Comparison of ENCODE assay signal across 20 cellular contexts in the genomic region with DNA sequence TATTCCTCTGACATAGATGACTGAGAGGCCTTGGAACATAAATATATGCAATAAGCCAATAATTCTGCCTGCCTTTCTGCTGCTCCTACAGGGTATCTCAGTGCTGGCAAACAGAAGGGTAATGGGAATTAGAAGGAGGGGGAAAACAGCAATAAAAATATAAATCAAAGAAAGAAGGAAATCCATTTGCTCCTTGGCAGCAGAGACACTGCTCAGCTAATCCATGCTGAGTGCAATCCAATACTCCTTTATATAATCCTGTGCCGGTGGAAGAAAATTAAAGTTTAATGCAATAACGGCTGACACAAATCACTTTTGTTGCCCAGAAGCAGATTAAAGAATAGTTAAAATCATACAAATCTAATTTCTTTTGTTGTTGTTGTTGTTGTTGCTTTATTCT.
A peak's percentile ranks its signal among the peaks of the same experiment; 100 is the strongest.
DNase-seq lines count a peak whose midpoint lies in the region; TF ChIP-seq lines count a peak whose summit lies in the region.
"Had no signal": no experiment of that assay in that cellular context is flagged by ENCODE, and none has a peak within 500 bp of the region (broad histone marks: within the 10 kb centered on the region; RNA-seq: fewer than 3 reads in every experiment).

No MANE protein-coding gene starts in this region.

- no peak overlapping the region for H3K9ac ChIP-seq in neural progenitor cell

- peak; percentile 24 for DNase-seq in NCI-H524 treated with DMSO at 0.1 percent for 48 hours (lab: John Stamatoyannopoulos, UW)
- no peak for DNase-seq in neural progenitor cell (ENCODE audit: low spot score)
- DNase-seq in prostate gland (ENCODE audit: low spot score) = no peak
- DNase-seq in islet precursor cell = no peak
- DNase-seq in COLO668 (lab: John Stamatoyannopoulos, UW; ENCODE audit: unreplicated experiment) = no peak
- DNase-seq: AML-193; C1 segment of cervical spinal cord; CD8-positive, alpha-beta T cell; EL; MV-4-11; NCI-H1105 treated with DMSO at 0.1 percent for 48 hours; NCI-H2081; NCI-H2171; NCI-H345; NCI-H526 treated with DMSO at 0.1 percent for 48 hours; NK-92 treated with Interleukin-12 subunit alpha and Interleukin-12 subunit beta, amount 100 ng/mL, for 24 hours; T-helper 1 cell had no signal

- H3K36me3 Mint-ChIP-seq in brain (no peaks in the 10 kb centered on the region), neural progenitor cell (no peaks in the 10 kb centered on the region)
- H3K36me3 Mint-ChIP-seq: CD8-positive, alpha-beta T cell had no signal

- intact Hi-C loops in prostate gland (cut with DNase I) = no loop called here

- H3K27me3 Mint-ChIP-seq in brain = no peaks in the 10 kb centered on the region
- H3K27me3 Mint-ChIP-seq in neural progenitor cell (ENCODE audit: insufficient read depth, low read depth) = no peaks in the 10 kb centered on the region

- H3K4me3 Mint-ChIP-seq in brain = peak overlapping the region in 2 of 5 experiments; percentile 4 to 9
- no peak overlapping the region for H3K4me3 Mint-ChIP-seq in neural progenitor cell
- H3K4me3 Mint-ChIP-seq: CD8-positive, alpha-beta T cell; H9 had no signal

- H3K9me3 ChIP-seq in HEK293 (ENCODE audit: control insufficient read depth, insufficient read depth, low read depth, low read length) (no peaks in the 10 kb centered on the region), neural progenitor cell (ENCODE audit: low read depth) (no peaks in the 10 kb centered on the region), prostate gland (no peaks in the 10 kb centered on the region)

- peak overlapping the region; percentile 63 for H2AFZ ChIP-seq in neural progenitor cell (replicated peaks)

- H3K9me3 Mint-ChIP-seq in brain (peaks cover 3 to 14% (median 5%) of the 10 kb centered on the region in 5 experiments), neural progenitor cell (no peaks in the 10 kb centered on the region)
- H3K9me3 Mint-ChIP-seq: H9 had no signal

- H3K4me1 Mint-ChIP-seq in brain (peaks cover 23% of the 10 kb centered on the region), neural progenitor cell (peaks cover 2% of the 10 kb centered on the region)

- H4K20me1 ChIP-seq in neural progenitor cell (ENCODE audit: low read depth) = no peaks in the 10 kb centered on the region

- H3K4me1 ChIP-seq in HEK293 (ENCODE audit: control insufficient read depth, insufficient read depth, low read length) = no peaks in the 10 kb centered on the region
- H3K4me1 ChIP-seq in neural progenitor cell = no peaks in the 10 kb centered on the region
- no peaks in the 10 kb centered on the region for H3K4me1 ChIP-seq in prostate gland (replicated peaks)

- CTCF ChIA-PET in HEK293 (lab: Yijun Ruan, JAX) = interaction anchor here (0.7 to 2.8 kb wide), 4 partner anchors 10 to 263 kb away, joined by 4 to 16 read pairs (median 4); no protein-coding TSS in a partner anchor

- H3K79me2 ChIP-seq in neural progenitor cell (ENCODE audit: low read depth) = no peaks in the 10 kb centered on the region

- POLR2A ChIA-PET in HEK293 (lab: Yijun Ruan, JAX) = no interaction called here

- H3K27ac ChIP-seq in HEK293 (ENCODE audit: extremely low read depth, low read depth, low read length) (no peak overlapping the region), neural progenitor cell (no peak overlapping the region), prostate gland (no peak overlapping the region)

- H3K4me2 ChIP-seq in neural progenitor cell = no peak overlapping the region

- H3K36me3 ChIP-seq in HEK293 (ENCODE audit: control insufficient read depth in 2 of 2, insufficient read depth in 1 of 2, low read length in 2 of 2) (no peaks in the 10 kb centered on the region), neural progenitor cell (no peaks in the 10 kb centered on the region), prostate gland (no peaks in the 10 kb centered on the region)

- H3K27me3 ChIP-seq in neural progenitor cell (no peaks in the 10 kb centered on the region), prostate gland (replicated peaks; ENCODE audit: insufficient read depth) (no peaks in the 10 kb centered on the region)

- 19% methylated on average over 2 of the region's 2 CpGs for WGBS in prostate gland

- H3K4me3 ChIP-seq in HEK293 (ENCODE audit: low read depth, low read length) = no peak overlapping the region
- H3K4me3 ChIP-seq in neural progenitor cell = no peak overlapping the region
- H3K4me3 ChIP-seq in prostate gland = no peak overlapping the region

- peak overlapping the region in 4 of 5 experiments; percentile 0 to 87 (median 28) for H3K27ac Mint-ChIP-seq in brain
- H3K27ac Mint-ChIP-seq in neural progenitor cell = no peak overlapping the region
- H3K27ac Mint-ChIP-seq: CD8-positive, alpha-beta T cell; H9 had no signal

- no peak for TF ChIP-seq CTCF in HEK293 (tag by site-specific recombination; IDR thresholded peaks at IDR 0.05)
- no peak for TF ChIP-seq CTCF in brain (conservative IDR thresholded peaks at IDR 0.05)
- TF ChIP-seq CTCF in neural progenitor cell (IDR thresholded peaks at IDR 0.05) = no peak
- no peak for TF ChIP-seq CTCF in prostate gland (IDR thresholded peaks at IDR 0.05)

- no peaks in the 10 kb centered on the region for H3F3A ChIP-seq in neural progenitor cell (ENCODE audit: low read depth)

- no peak for TF ChIP-seq POLR2A in prostate gland (IDR thresholded peaks at IDR 0.05)

TF ChIP-seq in HEK293, 187 proteins besides CTCF, POLR2A, EP300 and RAD21:
- TF ChIP-seq MYNN (tag by site-specific recombination; IDR thresholded peaks at IDR 0.05; ENCODE audit: borderline replicate concordance) = no peak
- TF ChIP-seq, protein P1, sequence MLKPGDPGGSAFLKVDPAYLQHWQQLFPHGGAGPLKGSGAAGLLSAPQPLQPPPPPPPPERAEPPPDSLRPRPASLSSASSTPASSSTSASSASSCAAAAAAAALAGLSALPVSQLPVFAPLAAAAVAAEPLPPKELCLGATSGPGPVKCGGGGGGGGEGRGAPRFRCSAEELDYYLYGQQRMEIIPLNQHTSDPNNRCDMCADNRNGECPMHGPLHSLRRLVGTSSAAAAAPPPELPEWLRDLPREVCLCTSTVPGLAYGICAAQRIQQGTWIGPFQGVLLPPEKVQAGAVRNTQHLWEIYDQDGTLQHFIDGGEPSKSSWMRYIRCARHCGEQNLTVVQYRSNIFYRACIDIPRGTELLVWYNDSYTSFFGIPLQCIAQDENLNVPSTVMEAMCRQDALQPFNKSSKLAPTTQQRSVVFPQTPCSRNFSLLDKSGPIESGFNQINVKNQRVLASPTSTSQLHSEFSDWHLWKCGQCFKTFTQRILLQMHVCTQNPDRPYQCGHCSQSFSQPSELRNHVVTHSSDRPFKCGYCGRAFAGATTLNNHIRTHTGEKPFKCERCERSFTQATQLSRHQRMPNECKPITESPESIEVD (tag by site-specific recombination; IDR thresholded peaks at IDR 0.05) = 0 out of 2 replicates have a peak, but pooled peaks have one; percentile 8
